10 cellular contexts compared by ENCODE assay signal in genomic region chr12:30440826-30441602, GRCh38.
A peak's percentile ranks its signal among the peaks of the same experiment; 100 is the strongest.
DNase-seq lines count a peak whose midpoint lies in the region; ATAC-seq and TF ChIP-seq lines count a peak whose summit lies in the region.
"Had no signal": no experiment of that assay in that cellular context is flagged by ENCODE, and none has a peak within 500 bp of the region (broad histone marks: within the 10 kb centered on the region; RNA-seq: fewer than 3 reads in every experiment).

No MANE protein-coding gene starts in this region.

- H4K20me1 ChIP-seq in GM23338 (replicated peaks; ENCODE audit: insufficient read depth): no peaks in the 10 kb centered on the region

- H3K36me3 ChIP-seq in GM23338 (ENCODE audit: insufficient read depth): no peaks in the 10 kb centered on the region

- no peaks in the 10 kb centered on the region for H3K27me3 ChIP-seq in GM23338 (ENCODE audit: insufficient read depth)

- no peaks in the 10 kb centered on the region; the same call in 2 of the 3 replicates for H3K9me3 Mint-ChIP-seq in GM23338

- peak; percentile 99 for ATAC-seq in GM23338
- no peak for ATAC-seq in GM19463 (IDR thresholded peaks at IDR 0.05; ENCODE audit: unreplicated experiment)

- no peaks in the 10 kb centered on the region for H3K79me2 ChIP-seq in GM23338 (replicated peaks; ENCODE audit: insufficient read depth)

- H3K4me2 ChIP-seq in GM23338: no peak overlapping the region

- DNase-seq in AG04449 (ENCODE audit: low read depth, low spot score) (no peak), GM23338 (ENCODE audit: low spot score) (peak; percentile 79), RKO (ENCODE audit: low spot score) (peak; percentile 68), fibroblast of pulmonary artery (ENCODE audit: low read depth) (peak; percentile 59), COR-L47 (lab: John Stamatoyannopoulos, UW) (no peak), kidney tubule cell (ENCODE audit: low spot score) (no peak), ecto neural progenitor cell (ENCODE audit: low spot score) (no peak)
- DNase-seq: effector CD8-positive, alpha-beta T cell; GF-D8 had no signal

- H3K9me2 ChIP-seq in GM23338 (ENCODE audit: insufficient read depth): 0 out of 2 replicates have a peak, but pooled peaks cover 2% of the 10 kb centered on the region

- no peaks in the 10 kb centered on the region for H3F3A ChIP-seq in GM23338 (replicated peaks; ENCODE audit: low read depth)

- no peak overlapping the region for H3K27ac Mint-ChIP-seq in GM23338

- H3K4me3 ChIP-seq in AG04449 (ENCODE audit: low read depth, low read length) (no peak overlapping the region), GM23338 (no peak overlapping the region), fibroblast of pulmonary artery (replicated peaks; ENCODE audit: low read depth, low read length) (no peak overlapping the region)

- TF ChIP-seq CTCF in AG04449 (IDR thresholded peaks at IDR 0.05; ENCODE audit: insufficient read depth, low read length, missing control alignments) (peak; percentile 52), GM23338 (conservative IDR thresholded peaks at IDR 0.05; ENCODE audit: low read depth in 2 of 2) (peak; percentile 57 to 66), fibroblast of pulmonary artery (IDR thresholded peaks at IDR 0.05; ENCODE audit: low read length, missing control alignments) (peak; percentile 69)

- H3K36me3 Mint-ChIP-seq in GM23338 (ENCODE audit: low read depth): no peaks in the 10 kb centered on the region

- CTCF ChIA-PET in AG04449 (lab: Yijun Ruan, JAX): interaction anchor here (0.9 to 1.5 kb wide), 2 partner anchors 17 to 888 kb away, joined by 3 read pairs; no protein-coding TSS in a partner anchor

- no peak overlapping the region for H3K4me3 Mint-ChIP-seq in GM23338

- POLR2A ChIA-PET in AG04449 (lab: Yijun Ruan, JAX): no interaction called here

- H3K4me1 Mint-ChIP-seq in GM23338: no peaks in the 10 kb centered on the region

- H3K27me3 Mint-ChIP-seq in GM23338 (ENCODE audit: insufficient read depth, low read depth, poor library complexity): no peaks in the 10 kb centered on the region

- no peaks in the 10 kb centered on the region for H3K4me1 ChIP-seq in GM23338 (ENCODE audit: insufficient read depth)

- H3K27ac ChIP-seq in GM23338 (ENCODE audit: low read depth): no peak overlapping the region

- H2AFZ ChIP-seq in GM23338: peak overlapping the region; percentile 63; the same call in 1 of the 2 replicates

TF ChIP-seq in GM23338, 12 proteins besides CTCF, POLR2A, EP300 and RAD21:
- no peak for TF ChIP-seq REST (IDR thresholded peaks at IDR 0.05; ENCODE audit: unreplicated experiment)
- TF ChIP-seq ZNF462 (CRISPR knock-in tag; IDR thresholded peaks at IDR 0.05): 0 out of 2 replicates have a peak, but pooled peaks have one; percentile 45
- no peak for TF ChIP-seq ETS1 (IDR thresholded peaks at IDR 0.05)
- TF ChIP-seq STAT1 (IDR thresholded peaks at IDR 0.05; ENCODE audit: unreplicated experiment): no peak
- no peak for TF ChIP-seq ZNF331 (CRISPR knock-in tag; IDR thresholded peaks at IDR 0.05; ENCODE audit: low read depth)
- no peak for TF ChIP-seq POLR2AphosphoS5 (IDR thresholded peaks at IDR 0.05; ENCODE audit: low read depth)
- TF ChIP-seq EZH2phosphoT487 (IDR thresholded peaks at IDR 0.05; ENCODE audit: unreplicated experiment): no peak

Comparison
In these comparisons a context has a peak if more than half of its experiments do, and no peak if none do; other contexts are left out.
1. DNase-seq: peak in GM23338 (single experiment), RKO (single experiment) and fibroblast of pulmonary artery (single experiment); none in AG04449 (single experiment), COR-L47 (single experiment), kidney tubule cell (single experiment) and ecto neural progenitor cell (single experiment).
2. Peak in every context shown above with its lines, with median percentiles within 50 percentile points of each other: CTCF ChIP-seq.